Comparison of ENCODE assay signal across 1 cellular context in genomic region chr11:71611218-71611910, GRCh38.
A peak's percentile ranks its signal among the peaks of the same experiment; 100 is the strongest.
TF ChIP-seq lines count a peak whose summit lies in the region.
"Not testable (repeated sequence)": the region's sequence is repeated elsewhere in the genome, so short reads cannot be mapped to it uniquely, and the experiment has no call there.

No MANE protein-coding gene starts in this region.

TF ChIP-seq in HepG2, 621 proteins besides CTCF, POLR2A, EP300 and RAD21 (continued from another document):
- TF ChIP-seq ARID5B (CRISPR knock-in tag; IDR thresholded peaks at IDR 0.05) (0 out of 2 replicates have a peak, but pooled peaks have one; percentile 8), RAD51 (IDR thresholded peaks at IDR 0.05; ENCODE audit: borderline replicate concordance) (peak; percentile 40; the same call in 1 of the 2 replicates), LCORL (CRISPR knock-in tag; IDR thresholded peaks at IDR 0.05) (peak; percentile 33; the same call in 1 of the 2 replicates), USF2 (IDR thresholded peaks at IDR 0.05; ENCODE audit: low read depth, low read length) (peak; percentile 35; the same call in 1 of the 2 replicates), USF2 (CRISPR knock-in tag; IDR thresholded peaks at IDR 0.05; ENCODE audit: borderline replicate concordance) (peak; percentile 74; the same call in 1 of the 2 replicates)
- not testable (repeated sequence) for TF ChIP-seq LCORL (IDR thresholded peaks at IDR 0.05)
